15 cellular contexts compared by ENCODE assay signal in genomic region chr22:39454385-39454871, GRCh38. TPM values are rescaled to one million over a fixed set of nuclear protein-coding genes. Genes with fewer than 3 reads are reported as not detected.
A peak's percentile ranks its signal among the peaks of the same experiment; 100 is the strongest.
DNase-seq lines count a peak whose midpoint lies in the region; ATAC-seq, FAIRE-seq and TF ChIP-seq lines count a peak whose summit lies in the region.
"Had no signal": no experiment of that assay in that cellular context is flagged by ENCODE, and none has a peak within 500 bp of the region (broad histone marks: within the 10 kb centered on the region; RNA-seq: fewer than 3 reads in every experiment).

No MANE protein-coding gene starts in this region.

- peaks cover 5% of the 10 kb centered on the region for H3K36me3 Mint-ChIP-seq in astrocyte (ENCODE audit: low read depth, unreplicated experiment)
- H3K36me3 Mint-ChIP-seq in activated CD8-positive, alpha-beta T cell treated with anti-CD3 and anti-CD28 coated beads for 36 hours (ENCODE audit: low read depth), result no peaks in the 10 kb centered on the region
- H3K36me3 Mint-ChIP-seq in CD8-positive, alpha-beta memory T cell, result peaks cover 0 to 3% (median 0%) of the 10 kb centered on the region in 3 donors

- no peak overlapping the region for H2BK5ac ChIP-seq in mesendoderm (ENCODE audit: low read length)

- H3K79me2 ChIP-seq in astrocyte (ENCODE audit: insufficient read depth, low read length) (no peaks in the 10 kb centered on the region), mesendoderm (ENCODE audit: control insufficient read depth, insufficient read depth, low read length) (peaks cover 1% of the 10 kb centered on the region)

- no peak for FAIRE-seq in astrocyte (lab: Jason Lieb, UNC)
- FAIRE-seq: frontal cortex had no signal

- no peak for ATAC-seq in activated CD8-positive, alpha-beta T cell treated with anti-CD3 and anti-CD28 coated beads for 36 hours
- ATAC-seq: activated T-helper 17 cell treated with anti-CD3 and anti-CD28 coated beads, Interleukin-2, amount 50 U/mL, for 72 hours had no signal

- no peaks in the 10 kb centered on the region for H4K20me1 ChIP-seq in astrocyte (ENCODE audit: insufficient read depth, low read length)

- TF ChIP-seq POLR2A in transverse colon (IDR thresholded peaks at IDR 0.05), result no peak

- H3K4me3 Mint-ChIP-seq in astrocyte (ENCODE audit: unreplicated experiment), result peak overlapping the region; percentile 11
- H3K4me3 Mint-ChIP-seq in activated CD8-positive, alpha-beta T cell treated with anti-CD3 and anti-CD28 coated beads for 36 hours, result no peak overlapping the region
- peak overlapping the region in 3 of 7 donors; percentile 28 to 82 (median 32) for H3K4me3 Mint-ChIP-seq in CD8-positive, alpha-beta memory T cell
- H3K4me3 Mint-ChIP-seq: activated T-helper 17 cell treated with anti-CD3 and anti-CD28 coated beads, Interleukin-2, amount 50 U/mL, for 72 hours had no signal

- no peak overlapping the region for H4K5ac ChIP-seq in mesendoderm (ENCODE audit: low read length)

- H3K4me3 ChIP-seq in astrocyte (ENCODE audit: insufficient read depth, low read depth, low read length) (no peak overlapping the region), mesendoderm (ENCODE audit: low read length) (no peak overlapping the region), transverse colon (no peak overlapping the region)
- H3K4me3 ChIP-seq in CD8-positive, alpha-beta memory T cell (ENCODE audit: low read length), result no peak overlapping the region

- TF ChIP-seq CTCF in astrocyte (IDR thresholded peaks at IDR 0.05; ENCODE audit: insufficient read depth, low read depth, low read length) (no peak), transverse colon (IDR thresholded peaks at IDR 0.05) (no peak)
- TF ChIP-seq CTCF in activated CD8-positive, alpha-beta T cell treated with anti-CD3 and anti-CD28 coated beads for 36 hours (IDR thresholded peaks at IDR 0.05), result no peak

- H3K4me1 ChIP-seq in astrocyte (ENCODE audit: insufficient read depth, low read length) (peaks cover 4% of the 10 kb centered on the region), mesendoderm (ENCODE audit: control insufficient read depth, low read depth, low read length) (peaks cover 13% of the 10 kb centered on the region), transverse colon (peaks cover 0 to 12% (median 7%) of the 10 kb centered on the region in 4 donors)
- peaks cover 19% of the 10 kb centered on the region for H3K4me1 ChIP-seq in CD8-positive, alpha-beta memory T cell (ENCODE audit: insufficient read depth, low read length)

- peaks cover 29% of the 10 kb centered on the region for H3K27me3 Mint-ChIP-seq in astrocyte (ENCODE audit: low read depth, unreplicated experiment)
- H3K27me3 Mint-ChIP-seq in activated CD8-positive, alpha-beta T cell treated with anti-CD3 and anti-CD28 coated beads for 36 hours, result peaks cover 15% of the 10 kb centered on the region
- H3K27me3 Mint-ChIP-seq in CD8-positive, alpha-beta memory T cell, result peaks cover 22 to 37% of the 10 kb centered on the region in 2 donors

- H2AK5ac ChIP-seq in mesendoderm (ENCODE audit: low read length), result no peak overlapping the region

- H3K9me3 Mint-ChIP-seq in astrocyte (ENCODE audit: unreplicated experiment), result no peaks in the 10 kb centered on the region
- no peaks in the 10 kb centered on the region for H3K9me3 Mint-ChIP-seq in activated CD8-positive, alpha-beta T cell treated with anti-CD3 and anti-CD28 coated beads for 36 hours
- H3K9me3 Mint-ChIP-seq in CD8-positive, alpha-beta memory T cell, result peaks cover 0 to 4% (median 2%) of the 10 kb centered on the region in 5 donors
- H3K9me3 Mint-ChIP-seq: activated T-helper 17 cell treated with anti-CD3 and anti-CD28 coated beads, Interleukin-2, amount 50 U/mL, for 72 hours had no signal

- H2BK15ac ChIP-seq in mesendoderm (replicated peaks; ENCODE audit: low read depth), result no peak overlapping the region

- H3K4ac ChIP-seq in mesendoderm (ENCODE audit: low read depth, low read length), result no peak overlapping the region

- TF ChIP-seq EP300 in transverse colon (IDR thresholded peaks at IDR 0.05; ENCODE audit: low read depth), result no peak

- no peak overlapping the region for H3K23ac ChIP-seq in mesendoderm (ENCODE audit: low read length)

- H3K4me2 ChIP-seq in astrocyte (ENCODE audit: low read length), result no peak overlapping the region
- no peak overlapping the region for H3K4me2 ChIP-seq in mesendoderm (ENCODE audit: low read length)

- H3K27me3 ChIP-seq in astrocyte (ENCODE audit: insufficient read depth, low read length) (peaks cover 19% of the 10 kb centered on the region), mesendoderm (ENCODE audit: insufficient read depth, low read length, poor library complexity) (no peaks in the 10 kb centered on the region), transverse colon (peaks cover 35% of the 10 kb centered on the region)
- peaks cover 10% of the 10 kb centered on the region for H3K27me3 ChIP-seq in CD8-positive, alpha-beta memory T cell (ENCODE audit: insufficient read depth, low read length, poor library complexity, severe bottlenecking)

- no peaks in the 10 kb centered on the region for H3K79me1 ChIP-seq in mesendoderm (ENCODE audit: low read length)

- H3K9ac ChIP-seq in astrocyte (ENCODE audit: low read length) (no peak overlapping the region), mesendoderm (ENCODE audit: low read length) (no peak overlapping the region)

- DNase-seq in DMS 273 (lab: John Stamatoyannopoulos, UW; ENCODE audit: unreplicated experiment), result peak; percentile 25
- no peak for DNase-seq in DMS 273 treated with DMSO at 0.1 percent for 48 hours (lab: John Stamatoyannopoulos, UW)
- no peak for DNase-seq in astrocyte (ENCODE audit: low read depth)
- DNase-seq in mesendoderm, result peak; percentile 69
- DNase-seq in transverse colon, result peak; percentile 53
- no peak for DNase-seq in activated CD8-positive, alpha-beta T cell treated with anti-CD3 and anti-CD28 coated beads for 36 hours
- DNase-seq in stimulated activated CD4-positive, alpha-beta T cell treated with anti-CD3 and anti-CD28 coated beads, Interleukin-2, amount 100 ng/mL, for 48 hours, result no peak
- DNase-seq in CD8-positive, alpha-beta memory T cell, result no peak
- DNase-seq: DMS79, NCI-H1694, retina had no signal

- no peak overlapping the region for H2AFZ ChIP-seq in astrocyte (ENCODE audit: low read depth, low read length)

- no peak overlapping the region for H2BK120ac ChIP-seq in mesendoderm (ENCODE audit: low read depth, low read length)

- no peak overlapping the region for H4K8ac ChIP-seq in mesendoderm (ENCODE audit: low read depth, low read length)

- in situ Hi-C loops in transverse colon (cut with MboI; ENCODE audit: low pct_ligation_motif_present in 1 of 4, low pct_unique_long_range_greater_than_20kb in 1 of 4, low sequenced_read_pairs in 3 of 4), result no loop called here

- CTCF ChIA-PET in activated CD8-positive, alpha-beta T cell treated with anti-CD3 and anti-CD28 coated beads for 36 hours (lab: Charles Lee), result interaction anchor here (0.7 to 2.8 kb wide), 3 partner anchors 17 to 74 kb away, joined by 3 to 11 read pairs (median 4); no protein-coding TSS in a partner anchor
- CTCF ChIA-PET in CD8-positive, alpha-beta memory T cell (lab: Charles Lee), result interaction anchor here (2.4 kb wide), 1 partner anchor 17 kb away, joined by 7 read pairs; no protein-coding TSS in a partner anchor

- intact Hi-C loops in transverse colon (cut with DNase I; ENCODE audit: low total_unique reads), result no loop called here
- intact Hi-C loops in activated CD8-positive, alpha-beta T cell treated with anti-CD3 and anti-CD28 coated beads for 36 hours (cut with micrococcal nuclease), result no loop called here

- H3K36me3 ChIP-seq in astrocyte (ENCODE audit: insufficient read depth, low read length), result no peaks in the 10 kb centered on the region
- H3K36me3 ChIP-seq in mesendoderm (ENCODE audit: control insufficient read depth, insufficient read depth, low read length), result no peaks in the 10 kb centered on the region
- H3K36me3 ChIP-seq in transverse colon, result no peaks in the 10 kb centered on the region
- no peaks in the 10 kb centered on the region for H3K36me3 ChIP-seq in CD8-positive, alpha-beta memory T cell (ENCODE audit: insufficient read depth, low read length)

- H3K56ac ChIP-seq in mesendoderm (ENCODE audit: low read length), result peak overlapping the region; percentile 70

- H3K27ac Mint-ChIP-seq in astrocyte (ENCODE audit: unreplicated experiment), result no peak overlapping the region
- H3K27ac Mint-ChIP-seq in activated CD8-positive, alpha-beta T cell treated with anti-CD3 and anti-CD28 coated beads for 36 hours, result no peak overlapping the region
- H3K27ac Mint-ChIP-seq in CD8-positive, alpha-beta memory T cell, result no peak overlapping the region
- H3K27ac Mint-ChIP-seq: activated T-helper 17 cell treated with anti-CD3 and anti-CD28 coated beads, Interleukin-2, amount 50 U/mL, for 72 hours had no signal

- POLR2A ChIA-PET in activated CD8-positive, alpha-beta T cell treated with anti-CD3 and anti-CD28 coated beads for 36 hours (lab: Charles Lee), result interaction anchor here (1.0 kb wide), 1 partner anchor 66 kb away, joined by 3 read pairs; the partner anchor contains the start of gene ATF4
- POLR2A ChIA-PET in CD8-positive, alpha-beta memory T cell (lab: Charles Lee), result interaction anchor here (0.6 kb wide), 1 partner anchor 719 kb away, joined by 3 read pairs; no protein-coding TSS in a partner anchor

- H3K27ac ChIP-seq in astrocyte (ENCODE audit: low read depth, low read length), result no peak overlapping the region
- H3K27ac ChIP-seq in mesendoderm (ENCODE audit: low read depth, low read length), result peak overlapping the region; percentile 18
- H3K27ac ChIP-seq in transverse colon, result no peak overlapping the region
- no peak overlapping the region for H3K27ac ChIP-seq in CD8-positive, alpha-beta memory T cell (ENCODE audit: low read depth, low read length)
- H3K27ac ChIP-seq: 22Rv1, VCaP had no signal

- no peak overlapping the region for H3K18ac ChIP-seq in mesendoderm (ENCODE audit: low read length)

- H3K9me3 ChIP-seq in astrocyte (ENCODE audit: insufficient read depth, low read depth, low read length) (no peaks in the 10 kb centered on the region), transverse colon (no peaks in the 10 kb centered on the region)
- H3K9me3 ChIP-seq in CD8-positive, alpha-beta memory T cell (ENCODE audit: low read length), result no peaks in the 10 kb centered on the region

- WGBS in mesendoderm (ENCODE audit: extremely low coverage, insufficient coverage, low lambda C conversion rate), result no CpG with 5 or more reads among the region's 7 CpGs
- 58% methylated on average over 7 of the region's 7 CpGs; no CpG with 5 or more reads in 1 of the 2 donors for WGBS in transverse colon (ENCODE audit: low coverage in 1 of 2), 2 donors

- peaks cover 6% of the 10 kb centered on the region for H3K4me1 Mint-ChIP-seq in astrocyte (ENCODE audit: low read depth, unreplicated experiment)
- peaks cover 24% of the 10 kb centered on the region for H3K4me1 Mint-ChIP-seq in activated CD8-positive, alpha-beta T cell treated with anti-CD3 and anti-CD28 coated beads for 36 hours (ENCODE audit: low read depth)
- H3K4me1 Mint-ChIP-seq in CD8-positive, alpha-beta memory T cell, result peaks cover 12 to 26% (median 17%) of the 10 kb centered on the region in 3 donors
- H3K4me1 Mint-ChIP-seq: activated T-helper 17 cell treated with anti-CD3 and anti-CD28 coated beads, Interleukin-2, amount 50 U/mL, for 72 hours had no signal

RNA-seq across cellular contexts. Expression of gene MGAT3, which starts 2.4 kb away (rescaled TPM):
- total RNA-seq in astrocyte (7.9 and 9.7 TPM in 2 replicates), transverse colon (10 to 100 TPM in 1 of 4 donors, 1 to 10 TPM in 3; 1.2 to 10.1 (median 5.2) TPM)
- 2.4 TPM for polyA plus RNA-seq in mesendoderm (2013, experiment 1 of 2)
- polyA plus RNA-seq in mesendoderm (2013, experiment 2 of 2), result 2.4 TPM
- 1 to 10 TPM in 1 of 2 experiments, under 1 TPM in 1; 0.90 to 1.9 TPM for total RNA-seq in activated CD8-positive, alpha-beta T cell treated with anti-CD3 and anti-CD28 coated beads for 36 hours
- under 1 TPM; 0.27 to 0.37 TPM for total RNA-seq in CD8-positive, alpha-beta memory T cell
- polyA plus RNA-seq in CD8-positive, alpha-beta memory T cell, result 0.03 TPM

RNA-seq across cellular contexts. Expression of gene MIEF1, which starts 47.7 kb away (rescaled TPM):
- total RNA-seq in astrocyte, result 34.2 and 35.6 TPM in 2 replicates
- 28.6 TPM for polyA plus RNA-seq in mesendoderm (2013, experiment 1 of 2)
- 28.4 TPM for polyA plus RNA-seq in mesendoderm (2013, experiment 2 of 2)
- 10 to 100 TPM; 11.5 to 31.0 (median 25.6) TPM for total RNA-seq in transverse colon
- total RNA-seq in activated CD8-positive, alpha-beta T cell treated with anti-CD3 and anti-CD28 coated beads for 36 hours, result 10 to 100 TPM; 48.2 to 51.1 TPM
- total RNA-seq in CD8-positive, alpha-beta memory T cell, result 10 to 100 TPM; 59.9 to 60.9 TPM
- 29.4 TPM for polyA plus RNA-seq in CD8-positive, alpha-beta memory T cell

RNA-seq across cellular contexts. Expression of gene TAB1, which starts 54.8 kb away (rescaled TPM):
- total RNA-seq in astrocyte (13.4 and 13.8 TPM in 2 replicates), transverse colon (10 to 100 TPM; 14.3 to 56.5 (median 24.7) TPM)
- 13.1 TPM for polyA plus RNA-seq in mesendoderm (2013, experiment 1 of 2)
- polyA plus RNA-seq in mesendoderm (2013, experiment 2 of 2), result 12.1 TPM
- total RNA-seq in activated CD8-positive, alpha-beta T cell treated with anti-CD3 and anti-CD28 coated beads for 36 hours, result 10 to 100 TPM; 21.6 to 22.8 TPM
- total RNA-seq in CD8-positive, alpha-beta memory T cell, result 10 to 100 TPM; 19.9 to 21.0 TPM
- 4.1 TPM for polyA plus RNA-seq in CD8-positive, alpha-beta memory T cell

Comparison
In these comparisons a context has a peak if more than half of its experiments do, and no peak if none do; other contexts are left out.
1. DNase-seq: peak in DMS 273 (single experiment), mesendoderm (single experiment) and transverse colon (single experiment); none in DMS 273 treated with DMSO at 0.1 percent for 48 hours (single experiment), astrocyte (single experiment), activated CD8-positive, alpha-beta T cell treated with anti-CD3 and anti-CD28 coated beads for 36 hours (single experiment), stimulated activated CD4-positive, alpha-beta T cell treated with anti-CD3 and anti-CD28 coated beads, Interleukin-2, amount 100 ng/mL, for 48 hours (0 of 2) and CD8-positive, alpha-beta memory T cell (0 of 5).